8 cellular contexts compared by ENCODE assay signal in the genomic region with DNA sequence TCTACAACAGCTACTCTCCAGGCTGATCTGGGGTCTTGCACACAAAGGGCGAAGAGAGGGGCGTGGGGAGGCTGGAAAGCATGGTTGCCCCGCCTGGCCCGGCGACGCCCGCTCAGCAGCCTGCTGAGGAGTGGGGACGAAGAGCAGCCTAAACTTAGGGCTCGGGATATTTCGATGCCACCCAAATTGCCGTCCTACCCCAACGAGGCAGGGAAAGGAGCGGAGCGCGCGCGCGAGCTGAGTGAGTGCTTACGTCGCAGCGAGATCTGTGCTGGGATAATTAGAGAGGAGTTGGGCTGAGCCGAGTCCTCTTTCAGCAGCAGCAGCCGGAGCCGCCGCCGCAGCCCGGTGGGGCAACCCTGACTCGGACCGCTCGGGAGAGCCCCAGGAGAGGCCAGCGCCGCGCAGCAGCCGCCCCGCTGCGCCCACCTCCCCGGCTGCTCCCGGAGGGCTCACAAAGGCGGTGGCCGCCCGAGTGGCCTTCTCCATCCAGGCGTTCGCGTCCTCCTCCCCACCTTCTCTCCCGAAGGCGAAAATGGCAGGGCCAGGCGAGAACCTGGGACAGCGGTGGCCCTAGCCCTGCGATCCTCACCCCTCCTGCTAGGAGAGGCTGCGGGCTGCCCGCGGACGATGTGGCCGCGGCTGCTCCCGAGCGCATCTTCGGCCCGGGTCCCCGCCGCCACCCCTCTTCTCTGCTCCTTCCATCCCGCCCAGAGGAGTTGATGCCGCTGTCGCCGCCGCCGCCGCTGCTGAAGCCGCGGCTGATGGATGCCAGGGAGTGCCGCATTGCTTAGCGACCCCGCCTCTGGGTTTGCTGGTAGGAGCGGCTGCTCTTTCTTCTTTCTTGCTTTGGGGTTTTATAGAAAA. TPM values are rescaled to one million over a fixed set of nuclear protein-coding genes. Genes with fewer than 3 reads are reported as not detected.
DNase-seq lines count a peak whose midpoint lies in the region; ATAC-seq, FAIRE-seq and TF ChIP-seq lines count a peak whose summit lies in the region.

A gene with protein sequence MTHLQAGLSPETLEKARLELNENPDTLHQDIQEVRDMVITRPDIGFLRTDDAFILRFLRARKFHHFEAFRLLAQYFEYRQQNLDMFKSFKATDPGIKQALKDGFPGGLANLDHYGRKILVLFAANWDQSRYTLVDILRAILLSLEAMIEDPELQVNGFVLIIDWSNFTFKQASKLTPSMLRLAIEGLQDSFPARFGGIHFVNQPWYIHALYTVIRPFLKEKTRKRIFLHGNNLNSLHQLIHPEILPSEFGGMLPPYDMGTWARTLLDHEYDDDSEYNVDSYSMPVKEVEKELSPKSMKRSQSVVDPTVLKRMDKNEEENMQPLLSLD (plus strand): TSS at position 306 of the 867 bp plus-strand sequence. CDS start 1,543 bp downstream, outside the sequence.

- H3K9me3 ChIP-seq in endothelial cell of umbilical vein (replicated peaks; ENCODE audit: control insufficient read depth, insufficient read depth, low read length) (no peaks in the 10 kb centered on the region), neuron (ENCODE audit: low read length) (no peaks in the 10 kb centered on the region)

- ATAC-seq in GM18858 (IDR thresholded peaks at IDR 0.05; ENCODE audit: unreplicated experiment) (no peak), GM18505 (IDR thresholded peaks at IDR 0.05; ENCODE audit: unreplicated experiment) (no peak), HG03460 (IDR thresholded peaks at IDR 0.05; ENCODE audit: unreplicated experiment) (no peak)

- H3K36me3 ChIP-seq in endothelial cell of umbilical vein (ENCODE audit: control insufficient read depth in 2 of 2, extremely low read depth in 1 of 2, insufficient read depth in 2 of 2, low read length in 2 of 2), result no peaks in the 10 kb centered on the region
- H3K36me3 ChIP-seq in neuron (ENCODE audit: insufficient read depth, low read length), result no peaks in the 10 kb centered on the region

- TF ChIP-seq POLR2A in endothelial cell of umbilical vein (IDR thresholded peaks at IDR 0.05; ENCODE audit: low read depth, low read length) (no peak), GM18505 (IDR thresholded peaks at IDR 0.05; ENCODE audit: borderline replicate concordance, extremely low read depth, insufficient read depth, insufficient read length) (no peak)

- no peaks in the 10 kb centered on the region for H4K20me1 ChIP-seq in endothelial cell of umbilical vein (replicated peaks; ENCODE audit: control insufficient read depth, extremely low read depth, insufficient read depth, low read length)

- no peak within 1 kb of the TSS for H3K9ac ChIP-seq in endothelial cell of umbilical vein (replicated peaks; ENCODE audit: extremely low read depth, insufficient read depth, low read length)

- CTCF ChIA-PET in endothelial cell of umbilical vein (lab: Charles Lee), result no interaction called here

- no peak within 1 kb of the TSS for H3K4me2 ChIP-seq in endothelial cell of umbilical vein (ENCODE audit: insufficient read depth, low read length)

- DNase-seq in COR-L47 (lab: John Stamatoyannopoulos, UW), result peak; percentile 25
- peak; percentile 87 for DNase-seq in NCI-H2171 treated with DMSO at 0.1 percent for 48 hours (lab: John Stamatoyannopoulos, UW)
- no peak for DNase-seq in endothelial cell of umbilical vein (ENCODE audit: low read depth, low spot score)
- no peak for DNase-seq in SKM-1 treated with dmso at 0.1 percent for 144 hours (lab: John Stamatoyannopoulos, UW; ENCODE audit: unreplicated experiment)

- H3K4me3 ChIP-seq in endothelial cell of umbilical vein (replicated peaks in 1 of 3; ENCODE audit: insufficient read depth in 1 of 3, low read depth in 1 of 3, low read length in 3 of 3) (no peak within 1 kb of the TSS), neuron (ENCODE audit: low read length) (peak within 1 kb of the TSS; percentile 67)

- H3K27ac ChIP-seq in endothelial cell of umbilical vein (ENCODE audit: insufficient read depth, low read depth, low read length), result no peak within 1 kb of the TSS

- no peak for TF ChIP-seq CTCF in endothelial cell of umbilical vein (IDR thresholded peaks at IDR 0.05; ENCODE audit: extremely low read depth in 1 of 2, insufficient read depth in 1 of 2, low read depth in 1 of 2, low read length in 2 of 2)

- peak within 1 kb of the TSS; percentile 20 for H2AFZ ChIP-seq in endothelial cell of umbilical vein (ENCODE audit: low read depth, low read length)
- H2AFZ ChIP-seq in neuron (ENCODE audit: low read depth, low read length), result peak within 1 kb of the TSS; percentile 85

- POLR2A ChIA-PET in endothelial cell of umbilical vein (lab: Charles Lee), result no interaction called here

- H3K9me1 ChIP-seq in endothelial cell of umbilical vein (replicated peaks; ENCODE audit: control insufficient read depth, extremely low read depth, insufficient read depth, low read length), result no peaks in the 10 kb centered on the region

- H3K4me1 ChIP-seq in endothelial cell of umbilical vein (ENCODE audit: control insufficient read depth, extremely low read depth, insufficient read depth, low read length), result no peaks in the 10 kb centered on the region
- peaks cover 4% of the 10 kb centered on the region for H3K4me1 ChIP-seq in neuron (ENCODE audit: insufficient read depth, low read length)

- peak; percentile 49 for FAIRE-seq in endothelial cell of umbilical vein (lab: Jason Lieb, UNC)

- BruUV-seq in endothelial cell of umbilical vein (replicated peaks; lab: Mats Ljungman, UMichigan), result no TSS peak

- H3K27me3 ChIP-seq in endothelial cell of umbilical vein (ENCODE audit: control insufficient read depth in 2 of 2, insufficient read depth in 2 of 2, low read length in 2 of 2), result peaks cover 8 to 38% of the 10 kb centered on the region in 2 experiments
- H3K27me3 ChIP-seq in neuron (ENCODE audit: insufficient read depth, low read length), result peaks cover 17% of the 10 kb centered on the region

- intact Hi-C loops in endothelial cell of umbilical vein (cut with micrococcal nuclease), result no loop called here

- dilution Hi-C loops in endothelial cell of umbilical vein (cut with MboI; ENCODE audit: extremely low pct_ligation_motif_present, low sequenced_read_pairs), result no loop called here

- no peaks in the 10 kb centered on the region for H3K79me2 ChIP-seq in endothelial cell of umbilical vein (ENCODE audit: control insufficient read depth, insufficient read depth, low read length)

TF ChIP-seq in endothelial cell of umbilical vein, 7 proteins besides CTCF, POLR2A, EP300 and RAD21:
- no peak for TF ChIP-seq GATA2 (IDR thresholded peaks at IDR 0.05; ENCODE audit: insufficient read depth, insufficient read length, low read depth, low read length)
- no peak for TF ChIP-seq POLR2AphosphoS5 (IDR thresholded peaks at IDR 0.05; ENCODE audit: insufficient read depth, low read depth, low read length)
- TF ChIP-seq, protein P1, sequence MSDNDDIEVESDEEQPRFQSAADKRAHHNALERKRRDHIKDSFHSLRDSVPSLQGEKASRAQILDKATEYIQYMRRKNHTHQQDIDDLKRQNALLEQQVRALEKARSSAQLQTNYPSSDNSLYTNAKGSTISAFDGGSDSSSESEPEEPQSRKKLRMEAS (IDR thresholded peaks at IDR 0.05; ENCODE audit: insufficient read depth, insufficient read length), result no peak
- TF ChIP-seq JUN (IDR thresholded peaks at IDR 0.05; ENCODE audit: borderline replicate concordance, insufficient read depth, insufficient read length, low read depth), result no peak
- TF ChIP-seq EZH2 (IDR thresholded peaks at IDR 0.05; ENCODE audit: borderline replicate concordance, low read depth, low read length, severe bottlenecking), result peak; percentile 84
- TF ChIP-seq FOS (IDR thresholded peaks at IDR 0.05; ENCODE audit: borderline replicate concordance, insufficient read depth, low read length), result no peak

RNA-seq across cellular contexts. Expression of the gene that starts here (rescaled TPM):
- total RNA-seq in endothelial cell of umbilical vein, result not detected in 2 replicates
- not detected in 2 replicates for polyA plus RNA-seq in endothelial cell of umbilical vein
- not detected in 2 replicates for polyA plus RNA-seq in endothelial cell of umbilical vein (2011; cell fraction: cytosol; rRNA removed)
- polyA plus RNA-seq in endothelial cell of umbilical vein (2011; cell fraction: nucleus; rRNA removed), result not detected in 2 replicates
- not detected in 2 replicates for polyA plus RNA-seq in endothelial cell of umbilical vein (2012)
- polyA minus RNA-seq in endothelial cell of umbilical vein, result not detected in 2 replicates
- polyA minus RNA-seq in endothelial cell of umbilical vein (2011; cell fraction: cytosol; rRNA and poly(A)+ RNA removed), result not detected
- polyA minus RNA-seq in endothelial cell of umbilical vein (2011; cell fraction: nucleus; rRNA and poly(A)+ RNA removed), result not detected in 2 replicates

Comparison
In these comparisons a context has a peak if more than half of its experiments do, and no peak if none do; other contexts are left out.
1. DNase-seq: peak in COR-L47 (single experiment) and NCI-H2171 treated with DMSO at 0.1 percent for 48 hours (single experiment); none in endothelial cell of umbilical vein (single experiment) and SKM-1 treated with dmso at 0.1 percent for 144 hours (single experiment).